ENCODE assay signal across 11 cellular contexts in genomic region chr16:15988268-15989013, GRCh38. TPM values are rescaled to one million over a fixed set of nuclear protein-coding genes. Genes with fewer than 3 reads are reported as not detected.
DNase-seq lines count a peak whose midpoint lies in the region; ATAC-seq and TF ChIP-seq lines count a peak whose summit lies in the region.
"Had no signal": no experiment of that assay in that cellular context is flagged by ENCODE, and none has a peak within 500 bp of the region (broad histone marks: within the 10 kb centered on the region; RNA-seq: fewer than 3 reads in every experiment).

No MANE protein-coding gene starts in this region.

- no peaks in the 10 kb centered on the region for H3K27me3 ChIP-seq in transverse colon

- H3K27ac Mint-ChIP-seq in activated naive CD4-positive, alpha-beta T cell treated with anti-CD3 and anti-CD28 coated beads, Interleukin-2, amount 10 ng/mL, durations not matched to agents 7 days and 5 days: peak overlapping the region; percentile 15
- H3K27ac Mint-ChIP-seq in activated T-helper 17 cell treated with anti-CD3 and anti-CD28 coated beads, Interleukin-2, amount 50 U/mL, for 72 hours: peak overlapping the region; percentile 74

- CTCF ChIA-PET in activated naive CD4-positive, alpha-beta T cell treated with anti-CD3 and anti-CD28 coated beads, Interleukin-2, amount 10 ng/mL, durations not matched to agents 7 days and 5 days (lab: Charles Lee): no interaction called here

- in situ Hi-C loops in transverse colon (cut with MboI; ENCODE audit: low pct_ligation_motif_present in 1 of 4, low pct_unique_long_range_greater_than_20kb in 1 of 4, low sequenced_read_pairs in 3 of 4): no loop called here

- H3K4me1 ChIP-seq in transverse colon: peaks cover 0 to 19% (median 8%) of the 10 kb centered on the region in 4 donors

- DNase-seq in activated naive CD4-positive, alpha-beta T cell treated with anti-CD3 and anti-CD28 coated beads, Interleukin-2, amount 10 ng/mL, durations not matched to agents 7 days and 5 days: no peak
- no peak for DNase-seq in activated naive CD4-positive, alpha-beta T cell treated with anti-CD3 and anti-CD28 coated beads, Interleukin-2, amount 50 U/mL, for 16 hours
- DNase-seq in left kidney (ENCODE audit: low read depth, low spot score) (peak; percentile 39), transverse colon (no peak), DMS79 (lab: John Stamatoyannopoulos, UW) (no peak)
- no peak for DNase-seq in stimulated activated CD4-positive, alpha-beta T cell treated with anti-CD3 and anti-CD28 coated beads, Interleukin-12 subunit alpha, Interleukin-12 subunit beta, amount 100 ng/mL, for 4 hours
- DNase-seq: central memory CD4-positive, alpha-beta T cell; SW 1271 had no signal

- intact Hi-C loops in transverse colon (cut with DNase I; ENCODE audit: low total_unique reads): no loop called here

- H3K36me3 ChIP-seq in transverse colon: no peaks in the 10 kb centered on the region

- ATAC-seq in activated T-helper 17 cell treated with anti-CD3 and anti-CD28 coated beads, Interleukin-2, amount 50 U/mL, for 72 hours (replicated peaks): no peak
- ATAC-seq in GM18873 (IDR thresholded peaks at IDR 0.05; ENCODE audit: low FRiP score, unreplicated experiment): no peak

- no peak for TF ChIP-seq EP300 in transverse colon (IDR thresholded peaks at IDR 0.05; ENCODE audit: low read depth)

- H3K36me3 Mint-ChIP-seq in activated naive CD4-positive, alpha-beta T cell treated with anti-CD3 and anti-CD28 coated beads, Interleukin-2, amount 10 ng/mL, durations not matched to agents 7 days and 5 days: peaks cover 25% of the 10 kb centered on the region
- peaks cover 48% of the 10 kb centered on the region for H3K36me3 Mint-ChIP-seq in activated T-helper 17 cell treated with anti-CD3 and anti-CD28 coated beads, Interleukin-2, amount 50 U/mL, for 72 hours (ENCODE audit: low read depth)

- H3K9me3 Mint-ChIP-seq in activated naive CD4-positive, alpha-beta T cell treated with anti-CD3 and anti-CD28 coated beads, Interleukin-2, amount 10 ng/mL, durations not matched to agents 7 days and 5 days: peaks cover 2% of the 10 kb centered on the region
- no peaks in the 10 kb centered on the region for H3K9me3 Mint-ChIP-seq in activated T-helper 17 cell treated with anti-CD3 and anti-CD28 coated beads, Interleukin-2, amount 50 U/mL, for 72 hours

- peak overlapping the region; percentile 50 to 70 (median 62) for H3K27ac ChIP-seq in transverse colon
- H3K27ac ChIP-seq: C4-2B had no signal

- H3K4me3 Mint-ChIP-seq in activated naive CD4-positive, alpha-beta T cell treated with anti-CD3 and anti-CD28 coated beads, Interleukin-2, amount 10 ng/mL, durations not matched to agents 7 days and 5 days: no peak overlapping the region
- H3K4me3 Mint-ChIP-seq in activated T-helper 17 cell treated with anti-CD3 and anti-CD28 coated beads, Interleukin-2, amount 50 U/mL, for 72 hours: no peak overlapping the region

- no peaks in the 10 kb centered on the region for H3K9me3 ChIP-seq in transverse colon

- 69 to 82% methylated on average over 3 to 5 of the region's 5 CpGs for WGBS in transverse colon (ENCODE audit: low coverage in 1 of 2), 2 donors

- peaks cover 20% of the 10 kb centered on the region for H3K4me1 Mint-ChIP-seq in activated naive CD4-positive, alpha-beta T cell treated with anti-CD3 and anti-CD28 coated beads, Interleukin-2, amount 10 ng/mL, durations not matched to agents 7 days and 5 days
- peaks cover 40% of the 10 kb centered on the region for H3K4me1 Mint-ChIP-seq in activated T-helper 17 cell treated with anti-CD3 and anti-CD28 coated beads, Interleukin-2, amount 50 U/mL, for 72 hours

- no peaks in the 10 kb centered on the region for H3K27me3 Mint-ChIP-seq in activated naive CD4-positive, alpha-beta T cell treated with anti-CD3 and anti-CD28 coated beads, Interleukin-2, amount 10 ng/mL, durations not matched to agents 7 days and 5 days
- no peaks in the 10 kb centered on the region for H3K27me3 Mint-ChIP-seq in activated T-helper 17 cell treated with anti-CD3 and anti-CD28 coated beads, Interleukin-2, amount 50 U/mL, for 72 hours

- no peak overlapping the region for H3K4me3 ChIP-seq in transverse colon

- no peak for TF ChIP-seq CTCF in transverse colon (IDR thresholded peaks at IDR 0.05)

- no peak for TF ChIP-seq POLR2A in transverse colon (IDR thresholded peaks at IDR 0.05)

RNA-seq across cellular contexts. Expression of gene ABCC1, which starts 39.0 kb away (rescaled TPM):
- total RNA-seq in activated T-helper 17 cell treated with anti-CD3 and anti-CD28 coated beads, Interleukin-2, amount 50 U/mL, for 72 hours: 10 to 100 TPM; 78.0 to 84.0 TPM
- total RNA-seq in transverse colon: 10 to 100 TPM; 17.1 to 67.3 (median 36.9) TPM
